Comparison of ENCODE assay signal across 2 cellular contexts in genomic region chr2:52877703-52878102, GRCh38.
A peak's percentile ranks its signal among the peaks of the same experiment; 100 is the strongest.
TF ChIP-seq lines count a peak whose summit lies in the region.

No MANE protein-coding gene starts in this region.

TF ChIP-seq in liver, 16 proteins besides CTCF, POLR2A, EP300 and RAD21 (continued from another document):
- peak; percentile 36 for TF ChIP-seq FOXA2 (IDR thresholded peaks at IDR 0.05)

TF ChIP-seq in HepG2, 621 proteins besides CTCF, POLR2A, EP300 and RAD21 (continued from another document):
- TF ChIP-seq, protein P1, sequence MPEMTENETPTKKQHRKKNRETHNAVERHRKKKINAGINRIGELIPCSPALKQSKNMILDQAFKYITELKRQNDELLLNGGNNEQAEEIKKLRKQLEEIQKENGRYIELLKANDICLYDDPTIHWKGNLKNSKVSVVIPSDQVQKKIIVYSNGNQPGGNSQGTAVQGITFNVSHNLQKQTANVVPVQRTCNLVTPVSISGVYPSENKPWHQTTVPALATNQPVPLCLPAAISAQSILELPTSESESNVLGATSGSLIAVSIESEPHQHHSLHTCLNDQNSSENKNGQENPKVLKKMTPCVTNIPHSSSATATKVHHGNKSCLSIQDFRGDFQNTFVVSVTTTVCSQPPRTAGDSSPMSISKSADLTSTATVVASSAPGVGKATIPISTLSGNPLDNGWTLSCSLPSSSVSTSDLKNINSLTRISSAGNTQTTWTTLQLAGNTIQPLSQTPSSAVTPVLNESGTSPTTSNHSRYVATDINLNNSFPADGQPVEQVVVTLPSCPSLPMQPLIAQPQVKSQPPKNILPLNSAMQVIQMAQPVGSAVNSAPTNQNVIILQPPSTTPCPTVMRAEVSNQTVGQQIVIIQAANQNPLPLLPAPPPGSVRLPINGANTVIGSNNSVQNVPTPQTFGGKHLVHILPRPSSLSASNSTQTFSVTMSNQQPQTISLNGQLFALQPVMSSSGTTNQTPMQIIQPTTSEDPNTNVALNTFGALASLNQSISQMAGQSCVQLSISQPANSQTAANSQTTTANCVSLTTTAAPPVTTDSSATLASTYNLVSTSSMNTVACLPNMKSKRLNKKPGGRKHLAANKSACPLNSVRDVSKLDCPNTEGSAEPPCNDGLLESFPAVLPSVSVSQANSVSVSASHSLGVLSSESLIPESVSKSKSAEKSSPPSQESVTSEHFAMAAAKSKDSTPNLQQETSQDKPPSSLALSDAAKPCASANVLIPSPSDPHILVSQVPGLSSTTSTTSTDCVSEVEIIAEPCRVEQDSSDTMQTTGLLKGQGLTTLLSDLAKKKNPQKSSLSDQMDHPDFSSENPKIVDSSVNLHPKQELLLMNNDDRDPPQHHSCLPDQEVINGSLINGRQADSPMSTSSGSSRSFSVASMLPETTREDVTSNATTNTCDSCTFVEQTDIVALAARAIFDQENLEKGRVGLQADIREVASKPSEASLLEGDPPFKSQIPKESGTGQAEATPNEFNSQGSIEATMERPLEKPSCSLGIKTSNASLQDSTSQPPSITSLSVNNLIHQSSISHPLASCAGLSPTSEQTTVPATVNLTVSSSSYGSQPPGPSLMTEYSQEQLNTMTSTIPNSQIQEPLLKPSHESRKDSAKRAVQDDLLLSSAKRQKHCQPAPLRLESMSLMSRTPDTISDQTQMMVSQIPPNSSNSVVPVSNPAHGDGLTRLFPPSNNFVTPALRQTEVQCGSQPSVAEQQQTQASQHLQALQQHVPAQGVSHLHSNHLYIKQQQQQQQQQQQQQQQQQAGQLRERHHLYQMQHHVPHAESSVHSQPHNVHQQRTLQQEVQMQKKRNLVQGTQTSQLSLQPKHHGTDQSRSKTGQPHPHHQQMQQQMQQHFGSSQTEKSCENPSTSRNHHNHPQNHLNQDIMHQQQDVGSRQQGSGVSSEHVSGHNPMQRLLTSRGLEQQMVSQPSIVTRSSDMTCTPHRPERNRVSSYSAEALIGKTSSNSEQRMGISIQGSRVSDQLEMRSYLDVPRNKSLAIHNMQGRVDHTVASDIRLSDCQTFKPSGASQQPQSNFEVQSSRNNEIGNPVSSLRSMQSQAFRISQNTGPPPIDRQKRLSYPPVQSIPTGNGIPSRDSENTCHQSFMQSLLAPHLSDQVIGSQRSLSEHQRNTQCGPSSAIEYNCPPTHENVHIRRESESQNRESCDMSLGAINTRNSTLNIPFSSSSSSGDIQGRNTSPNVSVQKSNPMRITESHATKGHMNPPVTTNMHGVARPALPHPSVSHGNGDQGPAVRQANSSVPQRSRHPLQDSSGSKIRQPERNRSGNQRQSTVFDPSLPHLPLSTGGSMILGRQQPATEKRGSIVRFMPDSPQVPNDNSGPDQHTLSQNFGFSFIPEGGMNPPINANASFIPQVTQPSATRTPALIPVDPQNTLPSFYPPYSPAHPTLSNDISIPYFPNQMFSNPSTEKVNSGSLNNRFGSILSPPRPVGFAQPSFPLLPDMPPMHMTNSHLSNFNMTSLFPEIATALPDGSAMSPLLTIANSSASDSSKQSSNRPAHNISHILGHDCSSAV (CRISPR knock-in tag; IDR thresholded peaks at IDR 0.05; ENCODE audit: borderline replicate concordance) = no peak
- TF ChIP-seq ZBED4 (CRISPR knock-in tag; IDR thresholded peaks at IDR 0.05; ENCODE audit: borderline replicate concordance) (no peak), ZNF687 (CRISPR knock-in tag; IDR thresholded peaks at IDR 0.05) (no peak), KLF12 (CRISPR knock-in tag; IDR thresholded peaks at IDR 0.05; ENCODE audit: borderline replicate concordance) (no peak), AHR (CRISPR knock-in tag; IDR thresholded peaks at IDR 0.05) (no peak), ZNF44 (CRISPR knock-in tag; IDR thresholded peaks at IDR 0.05) (no peak)
